Comparison of ENCODE assay signal across 1 cellular context in the genomic region with DNA sequence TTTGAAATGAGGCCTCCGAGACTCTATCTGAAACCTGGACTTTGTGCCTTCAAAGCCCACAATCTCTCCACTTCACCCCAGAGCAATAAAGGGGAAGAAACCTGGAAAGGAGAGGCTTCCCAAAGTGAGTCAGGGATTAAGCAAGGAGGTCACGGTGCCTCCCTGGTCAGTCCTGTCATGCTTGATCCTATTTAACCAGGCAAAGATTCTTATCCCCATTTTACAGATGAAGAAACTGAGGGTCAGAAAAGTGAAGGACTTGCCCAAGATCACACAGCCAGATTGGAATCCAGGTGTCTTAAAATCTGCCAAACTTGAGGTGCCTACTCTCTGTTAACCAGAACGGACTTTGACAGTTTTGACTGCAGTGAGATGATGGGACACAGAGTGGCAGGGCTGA.
TF ChIP-seq lines count a peak whose summit lies in the region.

No MANE protein-coding gene starts in this region.

TF ChIP-seq in HepG2, 621 proteins besides CTCF, POLR2A, EP300 and RAD21:
- TF ChIP-seq ZNF430 (CRISPR knock-in tag; IDR thresholded peaks at IDR 0.05), result no peak
- peak; percentile 51 for TF ChIP-seq ZNF629 (CRISPR knock-in tag; conservative IDR thresholded peaks at IDR 0.05)
